ENCODE assay signal across 13 cellular contexts in the genomic region with DNA sequence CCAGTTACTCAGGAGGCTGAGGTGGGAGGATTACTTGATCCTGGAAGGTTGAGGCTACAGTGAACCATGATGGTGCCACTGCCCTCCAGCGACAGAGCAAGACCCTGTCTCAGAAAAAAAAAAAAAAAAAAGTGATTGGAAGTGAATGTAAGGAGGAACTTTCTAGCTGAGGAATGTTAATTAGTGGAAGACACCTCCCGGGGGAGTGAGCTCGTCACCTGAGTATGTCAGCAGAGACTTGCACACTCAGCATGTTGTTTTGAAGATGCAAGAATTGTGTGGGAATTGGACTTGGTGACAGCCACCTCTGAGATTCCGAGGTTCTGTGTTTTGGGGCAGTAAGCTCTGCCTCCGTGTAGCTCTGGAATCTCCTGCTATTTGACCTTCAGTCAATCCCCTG. TPM values are rescaled to one million over a fixed set of nuclear protein-coding genes. Genes with fewer than 3 reads are reported as not detected.
DNase-seq lines count a peak whose midpoint lies in the region; ATAC-seq, FAIRE-seq and TF ChIP-seq lines count a peak whose summit lies in the region.
"Had no signal": no experiment of that assay in that cellular context is flagged by ENCODE, and none has a peak within 500 bp of the region (broad histone marks: within the 10 kb centered on the region; RNA-seq: fewer than 3 reads in every experiment).

No MANE protein-coding gene starts in this region.

- H3K4me1 ChIP-seq in Caco-2: peaks cover 54% of the 10 kb centered on the region
- H3K4me1 ChIP-seq in kidney (ENCODE audit: control insufficient read depth in 1 of 2, insufficient read depth in 1 of 2, low read depth in 1 of 2, low read length in 2 of 2): peaks cover 46 to 48% of the 10 kb centered on the region in 2 donors

- no TSS peak for BruUV-seq in Caco-2 (replicated peaks; lab: Mats Ljungman, UMichigan)

- H3K4me3 ChIP-seq in Caco-2 (ENCODE audit: low read depth, low read length) (no peak overlapping the region), kidney (ENCODE audit: low read length in 2 of 2) (no peak overlapping the region), brain microvascular endothelial cell (ENCODE audit: low read depth, low read length) (no peak overlapping the region)
- H3K4me3 ChIP-seq: skin epidermis had no signal

- H3K27ac ChIP-seq in kidney (ENCODE audit: low read depth in 2 of 2, low read length in 2 of 2) (peak overlapping the region; percentile 48 to 84), brain microvascular endothelial cell (no peak overlapping the region)

- H3K27me3 ChIP-seq in Caco-2 (replicated peaks; ENCODE audit: control insufficient read depth, insufficient read depth, low read length) (no peaks in the 10 kb centered on the region), brain microvascular endothelial cell (replicated peaks) (no peaks in the 10 kb centered on the region)

- intact Hi-C loops in Caco-2 (cut with micrococcal nuclease; ENCODE audit: unreplicated experiment): loop anchor here (5.0 kb wide), 2 partner anchors 172 to 187 kb away; no protein-coding TSS in a partner anchor
- intact Hi-C loops in kidney (cut with DNase I): no loop called here

- no peaks in the 10 kb centered on the region for H3K27me3 Mint-ChIP-seq in Caco-2 (ENCODE audit: insufficient read depth, unreplicated experiment)
- no peaks in the 10 kb centered on the region for H3K27me3 Mint-ChIP-seq in WTC11 (ENCODE audit: low read depth)

- H3K36me3 ChIP-seq in Caco-2 (ENCODE audit: control insufficient read depth, insufficient read depth, low read length) (no peaks in the 10 kb centered on the region), kidney (ENCODE audit: control insufficient read depth in 1 of 2, insufficient read depth in 2 of 2, low read length in 2 of 2) (peaks cover 0 to 7% of the 10 kb centered on the region in 2 donors), brain microvascular endothelial cell (replicated peaks) (peaks cover 12% of the 10 kb centered on the region)

- H3K36me3 Mint-ChIP-seq in Caco-2 (ENCODE audit: insufficient read depth, unreplicated experiment) (peaks cover 26% of the 10 kb centered on the region), WTC11 (no peaks in the 10 kb centered on the region)

- FAIRE-seq in kidney (lab: Jason Lieb, UNC): no peak

- H3K27ac Mint-ChIP-seq in Caco-2 (ENCODE audit: unreplicated experiment): peak overlapping the region; percentile 56
- 0 out of 2 replicates have a peak overlapping the region, but pooled peaks have one; percentile 91 for H3K27ac Mint-ChIP-seq in WTC11

- no peak for ATAC-seq in WTC11
- ATAC-seq in GM19455 (IDR thresholded peaks at IDR 0.05; ENCODE audit: unreplicated experiment): no peak

- TF ChIP-seq CTCF in Caco-2 (IDR thresholded peaks at IDR 0.05; ENCODE audit: insufficient read depth in 1 of 2, low read depth in 1 of 2, low read length in 1 of 2, severe bottlenecking in 1 of 2, unreplicated experiment in 1 of 2) (no peak), WTC11 (IDR thresholded peaks at IDR 0.05) (no peak), kidney (IDR thresholded peaks at IDR 0.05; ENCODE audit: borderline replicate concordance, extremely low read depth, insufficient read depth) (no peak), brain microvascular endothelial cell (IDR thresholded peaks at IDR 0.05; ENCODE audit: low read depth, low read length, missing control alignments) (no peak)

- peaks cover 35% of the 10 kb centered on the region for H3K4me1 Mint-ChIP-seq in Caco-2 (ENCODE audit: low read depth, unreplicated experiment)
- H3K4me1 Mint-ChIP-seq in WTC11: peaks cover 35% of the 10 kb centered on the region

- H3K9me3 Mint-ChIP-seq in Caco-2 (ENCODE audit: unreplicated experiment) (no peaks in the 10 kb centered on the region), WTC11 (no peaks in the 10 kb centered on the region)

- no peak overlapping the region for H3K4me3 Mint-ChIP-seq in Caco-2 (ENCODE audit: unreplicated experiment)
- H3K4me3 Mint-ChIP-seq in WTC11: no peak overlapping the region

- POLR2A ChIA-PET in Caco-2 (lab: Charles Lee) (interaction anchor here (1.1 kb wide), 1 partner anchor 57 kb away, joined by 3 read pairs; a partner anchor contains a TSS), WTC11 (lab: Charles Lee) (interaction anchor here (0.7 kb wide), 1 partner anchor 20 kb away, joined by 3 read pairs; no protein-coding TSS in a partner anchor)

- CTCF ChIA-PET in Caco-2 (lab: Charles Lee): interaction anchor here (0.6 to 2.0 kb wide), 3 partner anchors 9 to 82 kb away, joined by 3 to 6 read pairs (median 4); no protein-coding TSS in a partner anchor
- CTCF ChIA-PET in WTC11 (lab: Charles Lee): interaction anchor here (0.7 to 2.8 kb wide), 10 partner anchors 9 to 997 kb away, joined by 3 to 18 read pairs (median 7); a partner anchor contains a TSS

- no peaks in the 10 kb centered on the region for H3K9me3 ChIP-seq in Caco-2
- H3K9me3 ChIP-seq in kidney (ENCODE audit: control insufficient read depth in 1 of 2, low read length in 2 of 2): no peaks in the 10 kb centered on the region

- DNase-seq in Caco-2 (no peak), WTC11 (ENCODE audit: low spot score) (no peak), kidney (peak; percentile 12), retina (peak; percentile 11), HPDE6-E6E7 (ENCODE audit: extremely low spot score) (no peak), brain microvascular endothelial cell (no peak), NCI-H774 (lab: John Stamatoyannopoulos, UW) (no peak)
- DNase-seq: activated CD4-positive, alpha-beta T cell treated with anti-CD3 and anti-CD28 coated beads, Interleukin-2, amount 50 U/mL, for 1 hour; central memory CD4-positive, alpha-beta T cell; NCI-H2081 treated with DMSO at 0.1 percent for 48 hours; T-helper 1 cell had no signal

- in situ Hi-C loops in brain microvascular endothelial cell (cut with HindIII; ENCODE audit: low pct_ligation_motif_present, low sequenced_read_pairs): no loop called here

- H3K9ac ChIP-seq in kidney (ENCODE audit: low read length in 2 of 2): peak overlapping the region in 1 of 2 donors; percentile 16

TF ChIP-seq in WTC11, 78 proteins besides CTCF, POLR2A, EP300 and RAD21 (continues in another document):
- TF ChIP-seq TEAD1 (CRISPR knock-in tag; IDR thresholded peaks at IDR 0.05): no peak
- no peak for TF ChIP-seq ZNF416 (CRISPR knock-in tag; IDR thresholded peaks at IDR 0.05)
- TF ChIP-seq, protein P1, sequence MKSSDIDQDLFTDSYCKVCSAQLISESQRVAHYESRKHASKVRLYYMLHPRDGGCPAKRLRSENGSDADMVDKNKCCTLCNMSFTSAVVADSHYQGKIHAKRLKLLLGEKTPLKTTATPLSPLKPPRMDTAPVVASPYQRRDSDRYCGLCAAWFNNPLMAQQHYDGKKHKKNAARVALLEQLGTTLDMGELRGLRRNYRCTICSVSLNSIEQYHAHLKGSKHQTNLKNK (CRISPR knock-in tag; IDR thresholded peaks at IDR 0.05): no peak
- TF ChIP-seq, protein P2, sequence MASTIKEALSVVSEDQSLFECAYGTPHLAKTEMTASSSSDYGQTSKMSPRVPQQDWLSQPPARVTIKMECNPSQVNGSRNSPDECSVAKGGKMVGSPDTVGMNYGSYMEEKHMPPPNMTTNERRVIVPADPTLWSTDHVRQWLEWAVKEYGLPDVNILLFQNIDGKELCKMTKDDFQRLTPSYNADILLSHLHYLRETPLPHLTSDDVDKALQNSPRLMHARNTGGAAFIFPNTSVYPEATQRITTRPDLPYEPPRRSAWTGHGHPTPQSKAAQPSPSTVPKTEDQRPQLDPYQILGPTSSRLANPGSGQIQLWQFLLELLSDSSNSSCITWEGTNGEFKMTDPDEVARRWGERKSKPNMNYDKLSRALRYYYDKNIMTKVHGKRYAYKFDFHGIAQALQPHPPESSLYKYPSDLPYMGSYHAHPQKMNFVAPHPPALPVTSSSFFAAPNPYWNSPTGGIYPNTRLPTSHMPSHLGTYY (CRISPR knock-in tag; IDR thresholded peaks at IDR 0.05): no peak
- TF ChIP-seq, protein P3, sequence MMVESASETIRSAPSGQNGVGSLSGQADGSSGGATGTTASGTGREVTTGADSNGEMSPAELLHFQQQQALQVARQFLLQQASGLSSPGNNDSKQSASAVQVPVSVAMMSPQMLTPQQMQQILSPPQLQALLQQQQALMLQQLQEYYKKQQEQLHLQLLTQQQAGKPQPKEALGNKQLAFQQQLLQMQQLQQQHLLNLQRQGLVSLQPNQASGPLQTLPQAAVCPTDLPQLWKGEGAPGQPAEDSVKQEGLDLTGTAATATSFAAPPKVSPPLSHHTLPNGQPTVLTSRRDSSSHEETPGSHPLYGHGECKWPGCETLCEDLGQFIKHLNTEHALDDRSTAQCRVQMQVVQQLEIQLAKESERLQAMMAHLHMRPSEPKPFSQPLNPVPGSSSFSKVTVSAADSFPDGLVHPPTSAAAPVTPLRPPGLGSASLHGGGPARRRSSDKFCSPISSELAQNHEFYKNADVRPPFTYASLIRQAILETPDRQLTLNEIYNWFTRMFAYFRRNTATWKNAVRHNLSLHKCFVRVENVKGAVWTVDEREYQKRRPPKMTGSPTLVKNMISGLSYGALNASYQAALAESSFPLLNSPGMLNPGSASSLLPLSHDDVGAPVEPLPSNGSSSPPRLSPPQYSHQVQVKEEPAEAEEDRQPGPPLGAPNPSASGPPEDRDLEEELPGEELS (CRISPR knock-in tag; IDR thresholded peaks at IDR 0.05): no peak
- no peak for TF ChIP-seq SMAD3 (CRISPR knock-in tag; IDR thresholded peaks at IDR 0.05; ENCODE audit: borderline replicate concordance)

RNA-seq across cellular contexts. Expression of a gene that starts 3.6 kb away (rescaled TPM):
- total RNA-seq in Caco-2 (2022): 22.4 and 25.1 TPM in 2 replicates
- 2.1 to 2.7 TPM (median 2.6 TPM) in 3 replicates for total RNA-seq in WTC11 (2021)
- 87.6 TPM for total RNA-seq in kidney
- 46.3 TPM for polyA plus RNA-seq in kidney (ENCODE audit: insufficient read depth, low read depth, low replicate concordance)

RNA-seq across cellular contexts. Expression of a gene that starts 17.0 kb away (rescaled TPM):
- total RNA-seq in Caco-2 (2022): not detected in 2 replicates
- 11.6 to 14.5 TPM (median 13.7 TPM) in 3 replicates for total RNA-seq in WTC11 (2021)
- 0.66 TPM for total RNA-seq in kidney
- 1.3 TPM for polyA plus RNA-seq in kidney (ENCODE audit: insufficient read depth, low read depth, low replicate concordance)

RNA-seq across cellular contexts. Expression of a gene that starts 56.8 kb away (rescaled TPM):
- 55.3 TPM in 2 replicates for total RNA-seq in Caco-2 (2022)
- 28.7 to 34.0 TPM (median 31.6 TPM) in 3 replicates for total RNA-seq in WTC11 (2021)
- total RNA-seq in kidney: 44.2 TPM
- 30.0 TPM for polyA plus RNA-seq in kidney (ENCODE audit: insufficient read depth, low read depth, low replicate concordance)

Comparison
In these comparisons a context has a peak if more than half of its experiments do, and no peak if none do; other contexts are left out.
1. DNase-seq: peak in kidney (single experiment) and retina (single experiment); none in Caco-2 (0 of 2), WTC11 (single experiment), HPDE6-E6E7 (single experiment), brain microvascular endothelial cell (single experiment) and NCI-H774 (single experiment).